In genomic region chr3:50336452-50337174, GRCh38 we compare ENCODE assay signal across 7 cellular contexts. TPM values are rescaled to one million over a fixed set of nuclear protein-coding genes. Genes with fewer than 3 reads are reported as not detected.
DNase-seq lines count a peak whose midpoint lies in the region; ATAC-seq and TF ChIP-seq lines count a peak whose summit lies in the region.

No MANE protein-coding gene starts in this region.

- no peak for TF ChIP-seq CTCF in mucosa of descending colon (IDR thresholded peaks at IDR 0.05)

- H3K4me3 Mint-ChIP-seq in central memory CD8-positive, alpha-beta T cell = peak overlapping the region; percentile 95

- H3K9me3 ChIP-seq in GM23248 (ENCODE audit: low read depth) = no peaks in the 10 kb centered on the region
- H3K9me3 ChIP-seq in MG63 = no peaks in the 10 kb centered on the region
- H3K9me3 ChIP-seq in mucosa of descending colon = no peaks in the 10 kb centered on the region

- H3K27me3 Mint-ChIP-seq in central memory CD8-positive, alpha-beta T cell = no peaks in the 10 kb centered on the region

- H3K4me1 ChIP-seq in GM23248 (ENCODE audit: insufficient read depth) = peaks cover 53% of the 10 kb centered on the region
- peaks cover 60% of the 10 kb centered on the region for H3K4me1 ChIP-seq in mucosa of descending colon (ENCODE audit: low read depth)

- H4K20me1 ChIP-seq in GM23248 (ENCODE audit: insufficient read depth) = no peaks in the 10 kb centered on the region; the same call in 1 of the 2 replicates

- H3K4me1 Mint-ChIP-seq in central memory CD8-positive, alpha-beta T cell = peaks cover 80% of the 10 kb centered on the region

- no peak for TF ChIP-seq POLR2A in GM18505 (IDR thresholded peaks at IDR 0.05; ENCODE audit: borderline replicate concordance, extremely low read depth, insufficient read depth, insufficient read length)

- peak overlapping the region; percentile 96 for H3K27ac ChIP-seq in GM23248

- 1% methylated on average over 25 to 30 of the region's 31 CpGs for WGBS in GM23248 (ENCODE audit: low coverage in 1 of 2, low lambda C conversion rate in 2 of 2, missing lambda C conversion rate in 2 of 2), 2 experiments

- H3K4me3 ChIP-seq in GM23248 = peak overlapping the region; percentile 89
- peak overlapping the region; percentile 87 for H3K4me3 ChIP-seq in MG63
- H3K4me3 ChIP-seq in mucosa of descending colon = peak overlapping the region; percentile 53

- intact Hi-C loops in mucosa of descending colon (cut with DNase I, micrococcal nuclease) = no loop called here

- no peaks in the 10 kb centered on the region for H3K9me3 Mint-ChIP-seq in central memory CD8-positive, alpha-beta T cell

- H3K36me3 ChIP-seq in GM23248 (ENCODE audit: low read depth) = no peaks in the 10 kb centered on the region; the same call in 1 of the 2 replicates
- H3K36me3 ChIP-seq in MG63 = peaks cover 28% of the 10 kb centered on the region
- no peaks in the 10 kb centered on the region for H3K36me3 ChIP-seq in mucosa of descending colon (ENCODE audit: low read depth)

- H3K9ac ChIP-seq in GM23248 = peak overlapping the region; percentile 99

- peak overlapping the region; percentile 96 for H3K4me2 ChIP-seq in GM23248 (ENCODE audit: unreplicated experiment)

- peaks cover 81% of the 10 kb centered on the region for H3K79me2 ChIP-seq in GM23248 (ENCODE audit: insufficient read depth)

- H3K9me2 ChIP-seq in GM23248 (ENCODE audit: insufficient read depth) = no peaks in the 10 kb centered on the region

- peak overlapping the region; percentile 97 for H3K27ac Mint-ChIP-seq in central memory CD8-positive, alpha-beta T cell (ENCODE audit: low read depth)

- H3K27me3 ChIP-seq in GM23248 (replicated peaks; ENCODE audit: insufficient read depth) (no peaks in the 10 kb centered on the region), MG63 (no peaks in the 10 kb centered on the region)

- DNase-seq in GM23248 (peak; percentile 76), MG63 (no peak), mucosa of descending colon (peak in 1 of 3 donors; percentile 50), NAMALWA (ENCODE audit: low spot score) (no peak), cerebellum (ENCODE audit: low spot score) (no peak)
- peak in 1 of 2 donors; percentile 35 for DNase-seq in central memory CD8-positive, alpha-beta T cell (ENCODE audit: low spot score in 2 of 2)

- in situ Hi-C loops in GM23248 (cut with MboI) = no loop called here

- H2AFZ ChIP-seq in GM23248 = 0 out of 2 replicates have a peak overlapping the region, but pooled peaks have one; percentile 7

- H3F3A ChIP-seq in GM23248 (ENCODE audit: insufficient read depth) = peaks cover 50% of the 10 kb centered on the region

- H3K36me3 Mint-ChIP-seq in central memory CD8-positive, alpha-beta T cell (ENCODE audit: insufficient read depth) = peaks cover 53% of the 10 kb centered on the region

- ATAC-seq in GM18505 (IDR thresholded peaks at IDR 0.05; ENCODE audit: unreplicated experiment) (peak; percentile 34), mucosa of descending colon (peak; percentile 5)
- peak; percentile 15 for ATAC-seq in central memory CD8-positive, alpha-beta T cell (replicated peaks; ENCODE audit: extremely low read depth, poor library complexity, severe bottlenecking)

RNA-seq across cellular contexts. Expression of gene RASSF1, which starts 4.0 kb away (rescaled TPM):
- total RNA-seq in GM23248 (2014; rRNA removed; shearing (Covaris generic)) = 57.5 and 68.7 TPM in 2 replicates
- polyA plus RNA-seq in GM23248 (2016; fragmentation: Nextera tagmentation; extraction: Ambion mirVana) = 56.4 and 59.0 TPM in 2 replicates
- total RNA-seq in MG63 (2014; rRNA removed; shearing (Covaris generic); ENCODE audit: low replicate concordance) = 17.5 and 42.0 TPM in 2 replicates
- 10 to 100 TPM; 10.9 to 25.7 (median 18.9) TPM for total RNA-seq in mucosa of descending colon
- total RNA-seq in cerebellum = 11.3 TPM

RNA-seq across cellular contexts. Expression of gene TUSC2, which starts 8.6 kb away (rescaled TPM):
- 14.3 and 32.5 TPM in 2 replicates for total RNA-seq in GM23248 (2014; rRNA removed; shearing (Covaris generic))
- 45.7 and 46.5 TPM in 2 replicates for polyA plus RNA-seq in GM23248 (2016; fragmentation: Nextera tagmentation; extraction: Ambion mirVana)
- total RNA-seq in MG63 (2014; rRNA removed; shearing (Covaris generic); ENCODE audit: low replicate concordance) = 8.0 and 13.5 TPM in 2 replicates
- total RNA-seq in mucosa of descending colon (10 to 100 TPM; 23.8 to 35.7 (median 25.8) TPM), cerebellum (11.4 TPM)

RNA-seq across cellular contexts. Expression of gene ZMYND10, which starts 8.9 kb away (rescaled TPM):
- total RNA-seq in GM23248 (2014; rRNA removed; shearing (Covaris generic)) = 1.5 TPM in 1 of 2 replicates, not detected in the other
- polyA plus RNA-seq in GM23248 (2016; fragmentation: Nextera tagmentation; extraction: Ambion mirVana) = 0.61 and 0.90 TPM in 2 replicates
- 0.43 TPM in 1 of 2 replicates, not detected in the other for total RNA-seq in MG63 (2014; rRNA removed; shearing (Covaris generic); ENCODE audit: low replicate concordance)
- total RNA-seq in mucosa of descending colon (under 1 TPM; 0.20 to 0.60 (median 0.31) TPM), cerebellum (5.4 TPM)

RNA-seq across cellular contexts. Expression of gene NPRL2, which starts 14.0 kb away (rescaled TPM):
- total RNA-seq in GM23248 (2014; rRNA removed; shearing (Covaris generic)) = 17.9 and 20.2 TPM in 2 replicates
- 22.9 and 28.9 TPM in 2 replicates for polyA plus RNA-seq in GM23248 (2016; fragmentation: Nextera tagmentation; extraction: Ambion mirVana)
- total RNA-seq in MG63 (2014; rRNA removed; shearing (Covaris generic); ENCODE audit: low replicate concordance) = 14.3 and 16.0 TPM in 2 replicates
- total RNA-seq in mucosa of descending colon (10 to 100 TPM; 20.2 to 32.9 (median 25.0) TPM), cerebellum (22.4 TPM)

RNA-seq across cellular contexts. Expression of gene CYB561D2, which starts 14.0 kb away (rescaled TPM):
- 29.0 and 37.7 TPM in 2 replicates for total RNA-seq in GM23248 (2014; rRNA removed; shearing (Covaris generic))
- polyA plus RNA-seq in GM23248 (2016; fragmentation: Nextera tagmentation; extraction: Ambion mirVana) = 28.3 and 31.5 TPM in 2 replicates
- total RNA-seq in MG63 (2014; rRNA removed; shearing (Covaris generic); ENCODE audit: low replicate concordance) = 21.9 and 35.5 TPM in 2 replicates
- 10 to 100 TPM; 20.5 to 37.6 (median 36.7) TPM for total RNA-seq in mucosa of descending colon
- total RNA-seq in cerebellum = 10.1 TPM
